In the genomic region with DNA sequence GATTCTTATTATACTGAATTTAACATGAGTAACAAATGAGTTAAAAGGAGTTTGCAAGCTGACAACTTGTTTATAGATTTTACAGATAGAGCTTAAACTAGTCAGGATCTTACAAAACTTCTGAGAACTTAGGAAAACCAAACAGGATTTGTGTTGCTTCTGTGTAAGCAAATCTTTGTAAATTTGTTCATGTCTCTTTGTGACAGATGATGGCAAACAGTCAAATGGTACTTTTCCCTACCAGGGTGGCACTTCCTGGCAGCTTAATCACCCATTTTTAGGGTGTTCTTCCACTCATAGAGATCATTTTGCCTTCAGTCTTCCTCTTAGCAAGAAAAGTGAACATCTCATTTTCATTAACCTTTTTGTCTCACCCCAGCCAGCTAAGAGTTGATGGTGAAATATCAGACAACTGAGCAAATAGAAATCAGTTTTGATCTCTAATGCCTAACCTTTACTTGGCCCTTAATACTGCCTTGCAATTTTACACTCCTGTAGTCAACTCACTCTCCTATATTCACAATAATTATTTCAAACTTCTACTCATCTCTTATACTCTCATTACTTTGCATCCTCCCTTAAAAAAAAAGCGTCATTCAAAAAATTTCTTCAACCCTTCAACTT, we compare ENCODE assay signal across 15 cellular contexts.
"Had no signal": no experiment of that assay in that cellular context is flagged by ENCODE, and none has a peak within 500 bp of the region (broad histone marks: within the 10 kb centered on the region; RNA-seq: fewer than 3 reads in every experiment).

No MANE protein-coding gene starts in this region.

- H3K27me3 ChIP-seq: brain microvascular endothelial cell, gastrocnemius medialis, suprapubic skin had no signal

- H3K4me1 ChIP-seq: gastrocnemius medialis, suprapubic skin had no signal

- H3K9me3 ChIP-seq: gastrocnemius medialis, suprapubic skin had no signal

- ATAC-seq: gastrocnemius medialis had no signal

- H3K27ac ChIP-seq: brain microvascular endothelial cell, gastrocnemius medialis, suprapubic skin had no signal

- H3K36me3 ChIP-seq: brain microvascular endothelial cell, gastrocnemius medialis, suprapubic skin had no signal

- H3K4me3 ChIP-seq: gastrocnemius medialis, suprapubic skin had no signal

- FAIRE-seq: endometrium, keratinocyte had no signal

- DNase-seq: activated B cell treated with CpG ODN at 0.5 μM for 24 hours; activated CD4-positive, alpha-beta memory T cell treated with anti-CD3 and anti-CD28 coated beads for 36 hours; activated CD4-positive, alpha-beta T cell treated with anti-CD3 and anti-CD28 coated beads for 4 hours; activated naive CD8-positive, alpha-beta T cell treated with anti-CD3 and anti-CD28 coated beads, Interleukin-2, amount 10 ng/mL, durations not matched to agents 7 days and 5 days; activated T-cell treated with anti-CD3 and anti-CD28 coated beads for 4 hours; anterior cingulate cortex; brain microvascular endothelial cell; central memory CD4-positive, alpha-beta T cell; erythroblast; gastrocnemius medialis; midbrain; trophoblast cell had no signal
